9 cellular contexts compared by ENCODE assay signal in the genomic region with DNA sequence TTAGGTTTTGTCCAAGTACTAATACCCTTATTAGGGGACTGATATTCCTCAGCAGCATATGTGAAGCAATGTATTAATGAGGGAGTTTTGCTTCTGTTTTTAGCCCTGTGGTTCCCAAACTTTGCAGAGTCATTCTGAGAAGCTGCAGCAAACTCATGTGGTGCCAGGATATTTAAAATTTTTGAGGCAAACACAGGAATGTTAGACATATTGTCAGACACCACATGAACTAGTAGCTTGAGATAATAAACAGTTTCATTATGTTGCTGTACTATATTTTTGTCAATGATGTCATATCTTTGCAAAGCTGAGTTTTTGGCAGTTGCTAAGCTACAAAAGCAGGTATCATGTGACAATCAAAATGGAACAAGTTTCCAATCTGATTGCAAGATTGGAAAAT. TPM values are rescaled to one million over a fixed set of nuclear protein-coding genes. Genes with fewer than 3 reads are reported as not detected.
DNase-seq lines count a peak whose midpoint lies in the region; ATAC-seq, FAIRE-seq and TF ChIP-seq lines count a peak whose summit lies in the region.
"Had no signal": no experiment of that assay in that cellular context is flagged by ENCODE, and none has a peak within 500 bp of the region (broad histone marks: within the 10 kb centered on the region; RNA-seq: fewer than 3 reads in every experiment).

No MANE protein-coding gene starts in this region.

- no peaks in the 10 kb centered on the region for H3K9me3 ChIP-seq in endothelial cell of umbilical vein (replicated peaks; ENCODE audit: control insufficient read depth, insufficient read depth, low read length)
- H3K9me3 ChIP-seq in upper lobe of right lung = no peaks in the 10 kb centered on the region

- no peaks in the 10 kb centered on the region for H4K20me1 ChIP-seq in endothelial cell of umbilical vein (replicated peaks; ENCODE audit: control insufficient read depth, extremely low read depth, insufficient read depth, low read length)

- TF ChIP-seq POLR2A in endothelial cell of umbilical vein (IDR thresholded peaks at IDR 0.05; ENCODE audit: low read depth, low read length) = no peak

- H3K27ac Mint-ChIP-seq in activated CD8-positive, alpha-beta memory T cell treated with anti-CD3 and anti-CD28 coated beads, Interleukin-2, amount 10 ng/mL, durations not matched to agents 7 days and 5 days = no peak overlapping the region
- H3K27ac Mint-ChIP-seq: activated naive CD4-positive, alpha-beta T cell treated with anti-CD3 and anti-CD28 coated beads, Interleukin-2, amount 50 U/mL, for 24 hours had no signal

- H3K27ac ChIP-seq in ACC112 (ENCODE audit: low read depth, low read length) = peak overlapping the region; percentile 88
- peak overlapping the region; percentile 94 for H3K27ac ChIP-seq in endothelial cell of umbilical vein (ENCODE audit: insufficient read depth, low read depth, low read length)
- H3K27ac ChIP-seq in upper lobe of right lung = peak overlapping the region; percentile 67

- dilution Hi-C loops in endothelial cell of umbilical vein (cut with MboI; ENCODE audit: extremely low pct_ligation_motif_present, low sequenced_read_pairs) = no loop called here

- peak; percentile 42 for DNase-seq in GM20000 (ENCODE audit: low spot score)
- peak; percentile 96 for DNase-seq in M059J (ENCODE audit: low read depth)
- DNase-seq in endothelial cell of umbilical vein (ENCODE audit: low read depth, low spot score) = peak; percentile 90
- no peak for DNase-seq in upper lobe of right lung
- DNase-seq in NCI-H510A treated with DMSO at 0.1 percent for 48 hours (lab: John Stamatoyannopoulos, UW) = no peak
- no peak for DNase-seq in KG1 (lab: John Stamatoyannopoulos, UW)
- no peak for DNase-seq in activated CD8-positive, alpha-beta memory T cell treated with anti-CD3 and anti-CD28 coated beads, Interleukin-2, amount 10 ng/mL, durations not matched to agents 7 days and 5 days

- no peaks in the 10 kb centered on the region for H3K27me3 Mint-ChIP-seq in activated CD8-positive, alpha-beta memory T cell treated with anti-CD3 and anti-CD28 coated beads, Interleukin-2, amount 10 ng/mL, durations not matched to agents 7 days and 5 days
- H3K27me3 Mint-ChIP-seq: activated naive CD4-positive, alpha-beta T cell treated with anti-CD3 and anti-CD28 coated beads, Interleukin-2, amount 50 U/mL, for 24 hours had no signal

- POLR2A ChIA-PET in endothelial cell of umbilical vein (lab: Charles Lee) = interaction anchor here (0.7 to 1.7 kb wide), 3 partner anchors 37 to 47 kb away, joined by 3 to 6 read pairs (median 4); a partner anchor contains a TSS

- peaks cover 12% of the 10 kb centered on the region for H3K4me1 Mint-ChIP-seq in activated CD8-positive, alpha-beta memory T cell treated with anti-CD3 and anti-CD28 coated beads, Interleukin-2, amount 10 ng/mL, durations not matched to agents 7 days and 5 days

- no peak overlapping the region for H2AFZ ChIP-seq in ACC112 (ENCODE audit: low read length, unreplicated experiment)
- H2AFZ ChIP-seq in endothelial cell of umbilical vein (ENCODE audit: low read depth, low read length) = no peak overlapping the region

- no peak overlapping the region for H3K4me3 ChIP-seq in ACC112 (ENCODE audit: low read depth, low read length)
- H3K4me3 ChIP-seq in endothelial cell of umbilical vein (replicated peaks in 1 of 3; ENCODE audit: insufficient read depth in 1 of 3, low read depth in 1 of 3, low read length in 3 of 3) = peak overlapping the region in 1 of 3 experiments; percentile 41
- H3K4me3 ChIP-seq in upper lobe of right lung = no peak overlapping the region

- FAIRE-seq in endothelial cell of umbilical vein (lab: Jason Lieb, UNC) = peak; percentile 63

- H3K4me2 ChIP-seq in endothelial cell of umbilical vein (ENCODE audit: insufficient read depth, low read length) = peak overlapping the region; percentile 89

- H3K9me1 ChIP-seq in endothelial cell of umbilical vein (replicated peaks; ENCODE audit: control insufficient read depth, extremely low read depth, insufficient read depth, low read length) = no peaks in the 10 kb centered on the region

- peak overlapping the region; percentile 82 for H3K9ac ChIP-seq in endothelial cell of umbilical vein (replicated peaks; ENCODE audit: extremely low read depth, insufficient read depth, low read length)

- H3K79me2 ChIP-seq in ACC112 (ENCODE audit: control insufficient read depth, insufficient read depth, low read length, unreplicated experiment) = no peaks in the 10 kb centered on the region
- H3K79me2 ChIP-seq in endothelial cell of umbilical vein (ENCODE audit: control insufficient read depth, insufficient read depth, low read length) = no peaks in the 10 kb centered on the region

- no peak overlapping the region for H3K4me3 Mint-ChIP-seq in activated CD8-positive, alpha-beta memory T cell treated with anti-CD3 and anti-CD28 coated beads, Interleukin-2, amount 10 ng/mL, durations not matched to agents 7 days and 5 days
- H3K4me3 Mint-ChIP-seq: activated naive CD4-positive, alpha-beta T cell treated with anti-CD3 and anti-CD28 coated beads, Interleukin-2, amount 50 U/mL, for 24 hours had no signal

- ATAC-seq in upper lobe of right lung = peak; percentile 51
- ATAC-seq in activated CD8-positive, alpha-beta memory T cell treated with anti-CD3 and anti-CD28 coated beads, Interleukin-2, amount 10 ng/mL, durations not matched to agents 7 days and 5 days = no peak

- BruUV-seq in endothelial cell of umbilical vein (replicated peaks; lab: Mats Ljungman, UMichigan) = no TSS peak

- peaks cover 16% of the 10 kb centered on the region for H3K4me1 ChIP-seq in ACC112 (ENCODE audit: control insufficient read depth, insufficient read depth, low read length, unreplicated experiment)
- H3K4me1 ChIP-seq in endothelial cell of umbilical vein (ENCODE audit: control insufficient read depth, extremely low read depth, insufficient read depth, low read length) = peaks cover 26% of the 10 kb centered on the region
- no peaks in the 10 kb centered on the region for H3K4me1 ChIP-seq in upper lobe of right lung

- TF ChIP-seq CTCF in GM20000 (IDR thresholded peaks at IDR 0.05; ENCODE audit: extremely low read depth, missing control alignments) (no peak), endothelial cell of umbilical vein (IDR thresholded peaks at IDR 0.05; ENCODE audit: extremely low read depth in 1 of 2, insufficient read depth in 1 of 2, low read depth in 1 of 2, low read length in 2 of 2) (no peak), upper lobe of right lung (IDR thresholded peaks at IDR 0.05) (no peak)

- no peaks in the 10 kb centered on the region for H3K9me3 Mint-ChIP-seq in activated CD8-positive, alpha-beta memory T cell treated with anti-CD3 and anti-CD28 coated beads, Interleukin-2, amount 10 ng/mL, durations not matched to agents 7 days and 5 days (ENCODE audit: low read depth)
- H3K9me3 Mint-ChIP-seq: activated naive CD4-positive, alpha-beta T cell treated with anti-CD3 and anti-CD28 coated beads, Interleukin-2, amount 50 U/mL, for 24 hours had no signal

- intact Hi-C loops in endothelial cell of umbilical vein (cut with micrococcal nuclease) (loop anchor here (1.0 kb wide), 1 partner anchor 37 kb away; a partner anchor contains a TSS), upper lobe of right lung (cut with DNase I) (no loop called here)

- H3K27me3 ChIP-seq in ACC112 (ENCODE audit: insufficient read depth, low read length) (no peaks in the 10 kb centered on the region), endothelial cell of umbilical vein (ENCODE audit: control insufficient read depth in 2 of 2, insufficient read depth in 2 of 2, low read length in 2 of 2) (no peaks in the 10 kb centered on the region), upper lobe of right lung (no peaks in the 10 kb centered on the region)

- H3K36me3 Mint-ChIP-seq in activated CD8-positive, alpha-beta memory T cell treated with anti-CD3 and anti-CD28 coated beads, Interleukin-2, amount 10 ng/mL, durations not matched to agents 7 days and 5 days = peaks cover 7% of the 10 kb centered on the region

- CTCF ChIA-PET in endothelial cell of umbilical vein (lab: Charles Lee) = interaction anchor here (0.9 to 2.0 kb wide), 14 partner anchors 9 to 154 kb away, joined by 3 to 14 read pairs (median 5); a partner anchor contains a TSS
- CTCF ChIA-PET in activated CD8-positive, alpha-beta memory T cell treated with anti-CD3 and anti-CD28 coated beads, Interleukin-2, amount 10 ng/mL, durations not matched to agents 7 days and 5 days (lab: Charles Lee) = interaction anchor here (0.8 kb wide), 1 partner anchor 47 kb away, joined by 3 read pairs; no protein-coding TSS in a partner anchor

- H3K36me3 ChIP-seq in ACC112 (ENCODE audit: insufficient read depth, low read length) (no peaks in the 10 kb centered on the region; the same call in 1 of the 2 replicates), endothelial cell of umbilical vein (ENCODE audit: control insufficient read depth in 2 of 2, extremely low read depth in 1 of 2, insufficient read depth in 2 of 2, low read length in 2 of 2) (peaks cover 2 to 5% of the 10 kb centered on the region in 2 experiments), upper lobe of right lung (peaks cover 24% of the 10 kb centered on the region)

RNA-seq across cellular contexts. Expression of a gene that starts 36.6 kb away (rescaled TPM):
- 93.9 and 115 TPM in 2 replicates for total RNA-seq in M059J (2014; rRNA removed; shearing (Covaris generic))
- total RNA-seq in endothelial cell of umbilical vein (94.2 and 96.9 TPM in 2 replicates), upper lobe of right lung (102 TPM)
- polyA plus RNA-seq in endothelial cell of umbilical vein = 14.9 and 20.9 TPM in 2 replicates
- polyA plus RNA-seq in endothelial cell of umbilical vein (2011; cell fraction: cytosol; rRNA removed) = 20.6 and 23.1 TPM in 2 replicates
- polyA plus RNA-seq in endothelial cell of umbilical vein (2011; cell fraction: nucleus; rRNA removed) = 28.4 and 32.2 TPM in 2 replicates
- polyA plus RNA-seq in endothelial cell of umbilical vein (2012) = 43.0 and 44.6 TPM in 2 replicates
- 110 and 131 TPM in 2 replicates for polyA minus RNA-seq in endothelial cell of umbilical vein
- polyA minus RNA-seq in endothelial cell of umbilical vein (2011; cell fraction: cytosol; rRNA and poly(A)+ RNA removed) = 42.0 TPM
- polyA minus RNA-seq in endothelial cell of umbilical vein (2011; cell fraction: nucleus; rRNA and poly(A)+ RNA removed) = 30.5 and 49.8 TPM in 2 replicates
- total RNA-seq in activated CD8-positive, alpha-beta memory T cell treated with anti-CD3 and anti-CD28 coated beads, Interleukin-2, amount 10 ng/mL, durations not matched to agents 7 days and 5 days = 10 to 100 TPM; 30.0 to 50.3 TPM

RNA-seq across cellular contexts. Expression of a gene that starts 37.4 kb away (rescaled TPM):
- total RNA-seq in M059J (2014; rRNA removed; shearing (Covaris generic)) = 218 and 303 TPM in 2 replicates
- total RNA-seq in endothelial cell of umbilical vein = 152 and 160 TPM in 2 replicates
- 53.1 and 54.0 TPM in 2 replicates for polyA plus RNA-seq in endothelial cell of umbilical vein
- 63.9 and 66.7 TPM in 2 replicates for polyA plus RNA-seq in endothelial cell of umbilical vein (2011; cell fraction: cytosol; rRNA removed)
- 48.1 and 52.9 TPM in 2 replicates for polyA plus RNA-seq in endothelial cell of umbilical vein (2011; cell fraction: nucleus; rRNA removed)
- 122 and 184 TPM in 2 replicates for polyA plus RNA-seq in endothelial cell of umbilical vein (2012)
- polyA minus RNA-seq in endothelial cell of umbilical vein = 41.3 and 57.2 TPM in 2 replicates
- polyA minus RNA-seq in endothelial cell of umbilical vein (2011; cell fraction: cytosol; rRNA and poly(A)+ RNA removed) = 151 TPM
- 35.2 and 54.4 TPM in 2 replicates for polyA minus RNA-seq in endothelial cell of umbilical vein (2011; cell fraction: nucleus; rRNA and poly(A)+ RNA removed)
- total RNA-seq in upper lobe of right lung = 90.0 TPM
- total RNA-seq in activated CD8-positive, alpha-beta memory T cell treated with anti-CD3 and anti-CD28 coated beads, Interleukin-2, amount 10 ng/mL, durations not matched to agents 7 days and 5 days = 100 to 1,000 TPM; 106 to 134 TPM

RNA-seq across cellular contexts. Expression of a gene that starts 55.1 kb away (rescaled TPM):
- 2.2 and 3.6 TPM in 2 replicates for total RNA-seq in M059J (2014; rRNA removed; shearing (Covaris generic))
- total RNA-seq in endothelial cell of umbilical vein = 17.0 and 24.0 TPM in 2 replicates
- 3.1 and 7.0 TPM in 2 replicates for polyA plus RNA-seq in endothelial cell of umbilical vein
- 3.4 and 4.1 TPM in 2 replicates for polyA plus RNA-seq in endothelial cell of umbilical vein (2011; cell fraction: cytosol; rRNA removed)
- 23.4 and 28.3 TPM in 2 replicates for polyA plus RNA-seq in endothelial cell of umbilical vein (2011; cell fraction: nucleus; rRNA removed)
- polyA plus RNA-seq in endothelial cell of umbilical vein (2012) = 8.8 and 15.1 TPM in 2 replicates
- polyA minus RNA-seq in endothelial cell of umbilical vein = 5.7 and 5.8 TPM in 2 replicates
- 2.7 TPM for polyA minus RNA-seq in endothelial cell of umbilical vein (2011; cell fraction: cytosol; rRNA and poly(A)+ RNA removed)
- polyA minus RNA-seq in endothelial cell of umbilical vein (2011; cell fraction: nucleus; rRNA and poly(A)+ RNA removed) = 17.5 and 20.4 TPM in 2 replicates
- 6.4 TPM for total RNA-seq in upper lobe of right lung
- total RNA-seq in activated CD8-positive, alpha-beta memory T cell treated with anti-CD3 and anti-CD28 coated beads, Interleukin-2, amount 10 ng/mL, durations not matched to agents 7 days and 5 days = 1 to 10 TPM in 1 of 2 experiments, under 1 TPM in 1; 0.40 to 1.1 TPM

Comparison
In these comparisons a context has a peak if more than half of its experiments do, and no peak if none do; other contexts are left out.
1. DNase-seq: peak in GM20000 (single experiment), M059J (single experiment) and endothelial cell of umbilical vein (single experiment); none in upper lobe of right lung (single experiment), NCI-H510A treated with DMSO at 0.1 percent for 48 hours (single experiment), KG1 (single experiment) and activated CD8-positive, alpha-beta memory T cell treated with anti-CD3 and anti-CD28 coated beads, Interleukin-2, amount 10 ng/mL, durations not matched to agents 7 days and 5 days (single experiment).
2. Peak in every context shown above with its lines, with median percentiles within 50 percentile points of each other: H3K27ac ChIP-seq.